8 cellular contexts compared by ENCODE assay signal in the genomic region with DNA sequence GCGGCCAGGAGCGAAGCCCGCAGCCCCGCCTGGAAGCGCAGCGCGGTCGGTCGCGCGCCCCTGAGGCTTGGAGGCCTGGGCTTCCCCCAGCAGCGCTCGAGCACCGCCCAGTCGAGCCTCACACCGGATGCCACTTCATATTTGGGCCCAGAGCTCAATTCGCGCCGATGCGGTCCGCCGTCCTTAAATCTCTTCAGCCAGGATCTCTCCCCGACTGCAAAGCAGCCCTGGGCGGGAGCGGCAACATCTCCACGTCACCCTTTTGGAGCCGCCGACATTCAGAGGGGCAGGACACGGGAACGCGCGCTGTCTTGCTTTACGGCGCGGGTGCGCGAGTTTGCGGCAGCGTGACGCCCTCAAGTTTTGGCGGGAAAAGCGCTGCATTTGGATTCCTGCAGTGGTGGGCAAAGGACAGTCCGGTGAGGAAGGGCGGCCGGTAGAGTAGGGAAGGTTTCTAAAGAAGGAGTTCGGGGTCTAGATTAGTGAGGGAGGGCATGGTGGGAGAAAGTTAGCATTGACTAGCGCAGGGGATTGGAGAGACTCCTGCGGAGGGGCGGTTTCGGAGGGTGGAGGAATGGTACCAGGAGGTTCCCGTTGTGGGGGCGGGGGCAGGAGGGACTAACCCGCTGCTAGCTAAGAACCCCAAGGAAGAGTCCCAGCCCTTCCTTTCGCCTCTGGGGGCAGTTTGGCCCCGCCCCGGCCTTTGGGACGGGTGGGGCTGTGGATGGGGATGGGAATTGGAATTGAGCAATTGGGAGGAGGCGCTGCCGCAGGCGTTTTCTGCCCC. TPM values are rescaled to one million over a fixed set of nuclear protein-coding genes. Genes with fewer than 3 reads are reported as not detected.
DNase-seq lines count a peak whose midpoint lies in the region; ATAC-seq and TF ChIP-seq lines count a peak whose summit lies in the region.

No MANE protein-coding gene starts in this region.

- peak overlapping the region; percentile 77 for H3K4me2 ChIP-seq in OCI-LY7 (ENCODE audit: low read length)

- H4K20me1 ChIP-seq in OCI-LY7 (ENCODE audit: insufficient read depth, low read length): peaks cover 15% of the 10 kb centered on the region; the same call in 1 of the 2 replicates

- H3K4me1 ChIP-seq in OCI-LY7 (ENCODE audit: insufficient read depth, low read length, poor library complexity, severe bottlenecking) (peaks cover 33% of the 10 kb centered on the region), mucosa of stomach (ENCODE audit: control insufficient read depth, insufficient read depth, low read length) (peaks cover 7% of the 10 kb centered on the region)

- CTCF ChIA-PET in OCI-LY7 (lab: Charles Lee; ENCODE audit: unreplicated experiment): interaction anchor here (0.6 to 0.8 kb wide), 2 partner anchors 56 to 199 kb away, joined by 3 read pairs; no protein-coding TSS in a partner anchor

- no peaks in the 10 kb centered on the region for H3K27me3 ChIP-seq in mucosa of stomach (ENCODE audit: control insufficient read depth, insufficient read depth, low read length)

- peak; percentile 92 for TF ChIP-seq POLR2A in erythroblast (IDR thresholded peaks at IDR 0.05; ENCODE audit: low read length)

- BruUV-seq in OCI-LY7 (replicated peaks; lab: Mats Ljungman, UMichigan): no TSS peak

- H3K36me3 ChIP-seq in OCI-LY7 (ENCODE audit: insufficient read depth, low read length) (peaks cover 79% of the 10 kb centered on the region), mucosa of stomach (ENCODE audit: control insufficient read depth, insufficient read depth, low read length) (no peaks in the 10 kb centered on the region)

- ATAC-seq in GM21526 (IDR thresholded peaks at IDR 0.05; ENCODE audit: low FRiP score, unreplicated experiment): peak; percentile 85

- peak overlapping the region; percentile 86 for H3K9ac ChIP-seq in mucosa of stomach (ENCODE audit: low read length)

- H3K9me3 ChIP-seq in OCI-LY7 (ENCODE audit: low read length) (no peaks in the 10 kb centered on the region), mucosa of stomach (ENCODE audit: control insufficient read depth, low read length) (no peaks in the 10 kb centered on the region)

- intact Hi-C loops in OCI-LY7 (cut with micrococcal nuclease; ENCODE audit: unreplicated experiment): loop anchor here (1.0 to 5.0 kb wide), 4 partner anchors 33 to 262 kb away; partner anchors contain the start of genes EI24, HYLS1 and STT3A

- POLR2A ChIA-PET in OCI-LY7 (lab: Charles Lee): interaction anchor here (0.5 to 4.6 kb wide), 7 partner anchors 8 to 650 kb away, joined by 3 to 31 read pairs (median 3); partner anchors contain the start of genes HYLS1 and STT3A

- H2AFZ ChIP-seq in OCI-LY7 (ENCODE audit: low read length): peak overlapping the region; percentile 70; the same call in 1 of the 2 replicates

- DNase-seq in DMS 273 treated with DMSO at 0.1 percent for 48 hours (lab: John Stamatoyannopoulos, UW) (peak; percentile 85), HuH-7 (ENCODE audit: low spot score) (peak; percentile 66), OCI-LY7 (ENCODE audit: low spot score) (peak; percentile 94), erythroblast (lab: John Stamatoyannopoulos, UW) (peak; percentile 94 to 95)
- peak; percentile 88 for DNase-seq in activated T-cell treated with anti-CD3 and anti-CD28 coated beads, Interleukin-2, amount 50 U/mL, for 1 hour
- DNase-seq in stimulated activated CD8-positive, alpha-beta memory T cell treated with anti-CD3 and anti-CD28 coated beads, Interleukin-4, amount 100 ng/mL, for 48 hours: peak; percentile 95

- peaks cover 56% of the 10 kb centered on the region for H3K79me2 ChIP-seq in OCI-LY7 (ENCODE audit: insufficient read depth, low read depth, low read length)

- H3K27ac ChIP-seq in OCI-LY7 (ENCODE audit: low read depth, low read length, poor library complexity, severe bottlenecking): peak overlapping the region; percentile 88

- no peak for TF ChIP-seq CTCF in OCI-LY7 (conservative IDR thresholded peaks at IDR 0.05; ENCODE audit: low read length)

- no peaks in the 10 kb centered on the region for H3K9me2 ChIP-seq in OCI-LY7 (ENCODE audit: insufficient read depth, low read length)

- H3K4me3 ChIP-seq in OCI-LY7 (ENCODE audit: low read depth, low read length, poor library complexity, severe bottlenecking) (peak overlapping the region; percentile 89), mucosa of stomach (ENCODE audit: low read length) (peak overlapping the region; percentile 60)

RNA-seq across cellular contexts. Expression of gene CHEK1, which starts 0.8 kb away (rescaled TPM):
- 89.7 and 105 TPM in 2 replicates for total RNA-seq in OCI-LY7 (2014; rRNA removed; shearing (Covaris generic))
- 135 and 147 TPM in 2 replicates for total RNA-seq in OCI-LY7 (2022)

RNA-seq across cellular contexts. Expression of gene STT3A, which starts 33.1 kb away (rescaled TPM):
- total RNA-seq in OCI-LY7 (2014; rRNA removed; shearing (Covaris generic)): 60.6 and 87.9 TPM in 2 replicates
- 164 and 172 TPM in 2 replicates for total RNA-seq in OCI-LY7 (2022)

RNA-seq across cellular contexts. Expression of gene ACRV1, which starts 54.9 kb away (rescaled TPM):
- 0.16 TPM in 1 of 2 replicates, not detected in the other for total RNA-seq in OCI-LY7 (2014; rRNA removed; shearing (Covaris generic))
- 0.33 TPM in 1 of 2 replicates, not detected in the other for total RNA-seq in OCI-LY7 (2022)

RNA-seq across cellular contexts. Expression of gene EI24, which starts 56.5 kb away (rescaled TPM):
- total RNA-seq in OCI-LY7 (2014; rRNA removed; shearing (Covaris generic)): 66.8 and 77.4 TPM in 2 replicates
- total RNA-seq in OCI-LY7 (2022): 73.6 and 77.2 TPM in 2 replicates

Comparison
In these comparisons a context has a peak if more than half of its experiments do, and no peak if none do; other contexts are left out.
1. Peak in every context shown above with its lines: DNase-seq, ATAC-seq, H3K4me3 ChIP-seq and H3K27ac ChIP-seq.